ENCODE assay signal across 8 cellular contexts in the genomic region with DNA sequence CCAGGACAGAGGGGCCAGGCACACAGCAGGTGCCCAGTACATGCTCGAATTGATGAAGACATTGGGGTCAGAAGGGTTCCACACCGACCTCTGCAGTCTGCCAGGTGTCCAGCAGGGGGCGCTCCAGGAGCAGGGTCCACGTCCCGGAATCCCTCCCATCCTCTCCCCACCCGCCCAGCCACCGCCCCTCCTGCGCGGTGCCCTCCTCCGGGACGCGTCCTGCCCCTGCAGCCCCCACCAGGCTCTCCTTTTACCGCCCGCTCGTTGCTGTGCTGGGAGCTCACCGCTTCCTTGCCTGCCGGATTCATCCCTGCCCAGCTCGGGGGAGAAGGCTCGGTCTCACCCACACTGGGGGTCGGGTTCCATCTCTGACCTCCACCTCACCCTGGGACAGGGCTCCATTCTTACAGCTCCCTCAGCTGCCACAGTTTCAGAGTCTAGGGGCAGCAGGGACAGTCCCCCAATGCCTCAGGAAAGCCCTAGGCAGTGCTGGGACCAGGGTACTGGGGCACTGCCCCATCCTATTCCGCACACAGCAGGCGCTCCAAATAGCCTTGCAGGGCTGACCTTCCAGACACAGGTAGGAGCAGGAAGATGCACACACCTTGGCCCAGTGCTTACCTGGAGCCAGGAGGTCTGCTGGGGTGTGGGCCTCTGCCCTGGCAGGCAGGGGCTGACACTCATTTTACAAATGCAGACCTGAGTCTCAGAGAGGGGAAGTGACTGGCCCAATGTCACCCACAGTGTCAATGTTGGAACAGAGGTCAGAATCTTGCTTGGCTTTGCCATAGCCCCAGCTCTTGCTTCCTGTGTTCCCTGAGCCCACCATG. TPM values are rescaled to one million over a fixed set of nuclear protein-coding genes. Genes with fewer than 3 reads are reported as not detected.
DNase-seq lines count a peak whose midpoint lies in the region; ATAC-seq and TF ChIP-seq lines count a peak whose summit lies in the region.

No MANE protein-coding gene starts in this region.

- peak; percentile 100 for TF ChIP-seq CTCF in progenitor cell of endocrine pancreas (IDR thresholded peaks at IDR 0.05; ENCODE audit: unreplicated experiment)

- H3K27me3 Mint-ChIP-seq in progenitor cell of endocrine pancreas, result peaks cover 7% of the 10 kb centered on the region

- intact Hi-C loops in Right ventricle myocardium inferior (cut with DNase I), result loop anchor here (1.0 to 5.0 kb wide), 2 partner anchors 39 to 413 kb away; no protein-coding TSS in a partner anchor

- no peaks in the 10 kb centered on the region for H3K9me3 Mint-ChIP-seq in progenitor cell of endocrine pancreas (ENCODE audit: low read depth)

- peak overlapping the region; percentile 59 for H3K4me3 Mint-ChIP-seq in progenitor cell of endocrine pancreas (ENCODE audit: low read depth)

- no peak overlapping the region for H3K27ac Mint-ChIP-seq in progenitor cell of endocrine pancreas

- DNase-seq in EL (peak; percentile 41), SHP77 (lab: John Stamatoyannopoulos, UW) (peak; percentile 34 to 58), Right ventricle myocardium inferior (ENCODE audit: missing footprints) (peak; percentile 85), progenitor cell of endocrine pancreas (ENCODE audit: low spot score, unreplicated experiment) (peak; percentile 85), GF-D8 (lab: John Stamatoyannopoulos, UW) (no peak)
- DNase-seq in activated gamma-delta T cell treated with anti-CD3 and anti-CD28 coated beads, Interleukin-2, amount 50 U/mL, for 16 hours (ENCODE audit: low read depth), result peak; percentile 64

- peak; percentile 41 for ATAC-seq in HG03442 (IDR thresholded peaks at IDR 0.05; ENCODE audit: unreplicated experiment)
- ATAC-seq in Right ventricle myocardium inferior, result peak; percentile 73
- no peak for ATAC-seq in GM21447 (IDR thresholded peaks at IDR 0.05; ENCODE audit: unreplicated experiment)

- H3K4me1 Mint-ChIP-seq in progenitor cell of endocrine pancreas (ENCODE audit: low read depth), result no peaks in the 10 kb centered on the region

- no peaks in the 10 kb centered on the region for H3K36me3 Mint-ChIP-seq in progenitor cell of endocrine pancreas (ENCODE audit: insufficient read depth)

RNA-seq across cellular contexts. Expression of gene GRIP2, which starts 31.0 kb away (rescaled TPM):
- 39.3 TPM for total RNA-seq in Right ventricle myocardium inferior
- total RNA-seq in progenitor cell of endocrine pancreas, result 11.2 and 11.6 TPM in 2 replicates
